ENCODE assay signal across 15 cellular contexts in the genomic region with DNA sequence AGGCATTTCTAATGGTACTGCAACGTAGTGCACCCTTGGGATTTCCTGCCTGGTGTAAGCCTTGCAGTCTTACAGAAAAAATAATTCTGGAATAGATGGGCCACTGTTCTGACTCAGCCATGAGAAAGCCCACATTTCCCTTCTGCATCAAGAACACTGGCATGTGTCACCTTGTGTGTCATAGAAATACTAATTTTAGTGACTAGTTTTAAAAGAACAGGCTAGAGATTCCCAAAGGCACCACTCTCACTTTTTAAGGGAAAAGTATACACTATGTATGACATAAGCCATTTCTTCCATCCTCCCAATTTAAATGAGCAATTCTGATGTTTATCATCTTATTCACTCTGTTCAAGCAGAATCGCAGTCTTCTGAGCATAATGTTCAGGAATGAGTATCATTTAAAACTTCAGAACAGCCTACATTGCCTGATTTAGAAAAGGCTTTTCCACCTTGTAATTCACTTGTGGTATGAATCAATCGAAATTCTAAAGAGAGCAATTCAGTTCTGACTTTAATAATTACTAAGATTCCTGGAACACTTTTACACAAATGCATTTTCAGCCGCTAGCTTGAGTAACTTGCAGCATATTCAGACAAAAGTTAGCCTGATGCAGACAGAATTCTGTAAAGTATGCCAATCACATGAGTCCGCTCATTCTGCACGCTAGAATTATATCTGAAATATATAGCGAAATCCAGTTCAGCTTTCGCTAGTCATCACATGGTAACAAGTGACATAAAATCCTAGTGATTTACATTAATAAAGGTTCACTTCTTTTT. TPM values are rescaled to one million over a fixed set of nuclear protein-coding genes. Genes with fewer than 3 reads are reported as not detected.
A peak's percentile ranks its signal among the peaks of the same experiment; 100 is the strongest.
DNase-seq lines count a peak whose midpoint lies in the region; ATAC-seq and TF ChIP-seq lines count a peak whose summit lies in the region.
"Had no signal": no experiment of that assay in that cellular context is flagged by ENCODE, and none has a peak within 500 bp of the region (broad histone marks: within the 10 kb centered on the region; RNA-seq: fewer than 3 reads in every experiment).

No MANE protein-coding gene starts in this region.

- ATAC-seq in GM19397 (IDR thresholded peaks at IDR 0.05; ENCODE audit: unreplicated experiment) (no peak), HG03342 (IDR thresholded peaks at IDR 0.05; ENCODE audit: unreplicated experiment) (no peak)

- H3K4me1 ChIP-seq in adipocyte (ENCODE audit: control insufficient read depth, insufficient read depth, low read length) (peaks cover 19% of the 10 kb centered on the region), left ventricle myocardium inferior (no peaks in the 10 kb centered on the region)
- H3K4me1 ChIP-seq: prostate gland had no signal

- no peaks in the 10 kb centered on the region for H3K27me3 ChIP-seq in adipocyte (replicated peaks; ENCODE audit: control insufficient read depth, insufficient read depth, low read length)
- H3K27me3 ChIP-seq in left ventricle myocardium inferior (ENCODE audit: low read depth), result no peaks in the 10 kb centered on the region

- TF ChIP-seq CTCF in AG10803 (conservative IDR thresholded peaks at IDR 0.05; ENCODE audit: low read length), result no peak
- no peak for TF ChIP-seq CTCF in left ventricle myocardium inferior (IDR thresholded peaks at IDR 0.05; ENCODE audit: borderline replicate concordance)

- no peaks in the 10 kb centered on the region for H3K36me3 ChIP-seq in adipocyte (ENCODE audit: control insufficient read depth, insufficient read depth, low read length, severe bottlenecking)
- no peaks in the 10 kb centered on the region for H3K36me3 ChIP-seq in left ventricle myocardium inferior
- H3K36me3 ChIP-seq: prostate gland had no signal

- no peak overlapping the region for H3K27ac ChIP-seq in left ventricle myocardium inferior (replicated peaks)
- H3K27ac ChIP-seq: prostate gland had no signal

- no peaks in the 10 kb centered on the region for H3K9me3 ChIP-seq in adipocyte (ENCODE audit: control insufficient read depth, low read length)
- H3K9me3 ChIP-seq in left ventricle myocardium inferior (replicated peaks), result no peaks in the 10 kb centered on the region
- H3K9me3 ChIP-seq: prostate gland had no signal

- DNase-seq in AG10803 (ENCODE audit: low read depth) (peak; percentile 59), GM04504 (ENCODE audit: low read depth) (peak; percentile 27), adipocyte (ENCODE audit: low read depth) (peak; percentile 36), iris pigment epithelial cell (ENCODE audit: low read depth) (peak; percentile 50), left ventricle myocardium inferior (no peak), NCI-H524 treated with DMSO at 0.1 percent for 48 hours (lab: John Stamatoyannopoulos, UW) (no peak)
- DNase-seq: activated CD8-positive, alpha-beta memory T cell treated with anti-CD3 and anti-CD28 coated beads, Interleukin-2, amount 50 U/mL, for 4 hours; NCI-H1417 treated with DMSO at 0.1 percent for 48 hours; trophoblast cell had no signal

- intact Hi-C loops in left ventricle myocardium inferior (cut with micrococcal nuclease), result no loop called here

- H3K9ac ChIP-seq in adipocyte (ENCODE audit: low read length), result no peak overlapping the region

- H3K4me3 ChIP-seq in AG10803 (ENCODE audit: low read length) (no peak overlapping the region), adipocyte (ENCODE audit: low read length) (no peak overlapping the region), left ventricle myocardium inferior (no peak overlapping the region)
- H3K4me3 ChIP-seq: prostate gland had no signal

RNA-seq across cellular contexts. Expression of gene RGS13, which starts 18.9 kb away (rescaled TPM):
- 0.22 TPM for total RNA-seq in left ventricle myocardium inferior
- total RNA-seq: glomerular endothelial cell; lung microvascular endothelial cell; prostate gland; T-helper 2 cell treated with Interferon-gamma antibody and Interleukin-4, amounts not matched to agents 100 ng/mL and 5 ng/mL, for 36 hours had no signal

Comparison
In these comparisons a context has a peak if more than half of its experiments do, and no peak if none do; other contexts are left out.
1. DNase-seq: peak in AG10803 (single experiment), GM04504 (single experiment), adipocyte (single experiment) and iris pigment epithelial cell (single experiment); none in left ventricle myocardium inferior (single experiment) and NCI-H524 treated with DMSO at 0.1 percent for 48 hours (single experiment).